In genomic region chr4:107658400-107659326, GRCh38 we compare ENCODE assay signal across 1 cellular context.
TF ChIP-seq lines count a peak whose summit lies in the region.

No MANE protein-coding gene starts in this region.

TF ChIP-seq in SK-N-SH treated with all-trans-retinoic acid at 6 μM for 48 hours, 23 proteins besides CTCF, POLR2A, EP300 and RAD21:
- TF ChIP-seq TSHZ2 (CRISPR knock-in tag; IDR thresholded peaks at IDR 0.05) = no peak
- TF ChIP-seq OSR1 (CRISPR knock-in tag; IDR thresholded peaks at IDR 0.05) = no peak
- no peak for TF ChIP-seq ISL1 (CRISPR knock-in tag; IDR thresholded peaks at IDR 0.05)
- no peak for TF ChIP-seq GLIS3 (CRISPR knock-in tag; IDR thresholded peaks at IDR 0.05)
- TF ChIP-seq RARB (CRISPR knock-in tag; IDR thresholded peaks at IDR 0.05) = no peak
- no peak for TF ChIP-seq SNAI2 (CRISPR knock-in tag; IDR thresholded peaks at IDR 0.05)
- no peak for TF ChIP-seq TOX (CRISPR knock-in tag; IDR thresholded peaks at IDR 0.05; ENCODE audit: borderline replicate concordance)
- TF ChIP-seq ZNF565 (CRISPR knock-in tag; conservative IDR thresholded peaks at IDR 0.05; ENCODE audit: low read depth) = no peak
- TF ChIP-seq TCF4 (CRISPR knock-in tag; IDR thresholded peaks at IDR 0.05; ENCODE audit: borderline replicate concordance) = no peak
- no peak for TF ChIP-seq ZFP30 (CRISPR knock-in tag; IDR thresholded peaks at IDR 0.05)
- no peak for TF ChIP-seq CSDC2 (CRISPR knock-in tag; IDR thresholded peaks at IDR 0.05)
- no peak for TF ChIP-seq ZFP3 (CRISPR knock-in tag; IDR thresholded peaks at IDR 0.05)
- no peak for TF ChIP-seq BACH2 (CRISPR knock-in tag; IDR thresholded peaks at IDR 0.05; ENCODE audit: borderline replicate concordance)
- TF ChIP-seq ZNF8 (CRISPR knock-in tag; IDR thresholded peaks at IDR 0.05) = no peak
- TF ChIP-seq PPARA (CRISPR knock-in tag; IDR thresholded peaks at IDR 0.05; ENCODE audit: borderline replicate concordance) = no peak
- TF ChIP-seq PATZ1 (CRISPR knock-in tag; IDR thresholded peaks at IDR 0.05; ENCODE audit: borderline replicate concordance) = no peak
- TF ChIP-seq ZNF70 (CRISPR knock-in tag; IDR thresholded peaks at IDR 0.05) = no peak
- TF ChIP-seq ARNTL (CRISPR knock-in tag; IDR thresholded peaks at IDR 0.05; ENCODE audit: borderline replicate concordance, low read depth) = no peak
- no peak for TF ChIP-seq ZC3H10 (CRISPR knock-in tag; IDR thresholded peaks at IDR 0.05)
